ENCODE assay signal across 35 cellular contexts in the genomic region with DNA sequence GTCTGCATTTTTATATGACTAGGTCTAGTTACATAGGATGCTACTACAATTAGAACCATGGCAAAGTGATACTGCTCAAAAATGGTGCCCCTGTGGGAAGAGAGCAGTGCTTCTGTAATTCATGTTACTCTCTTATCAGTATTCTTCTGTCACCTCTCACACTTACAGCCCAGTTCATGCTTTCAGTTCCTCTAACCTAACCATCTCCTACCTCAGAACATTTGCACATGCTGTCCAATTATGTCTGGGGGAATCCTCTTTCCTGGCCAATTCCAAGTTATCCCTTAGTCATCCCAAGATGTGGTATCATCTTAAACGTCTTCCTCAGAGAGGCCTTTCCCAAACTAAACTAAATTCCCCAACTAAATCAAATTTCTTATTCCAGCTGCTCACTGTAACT.
"Had no signal": no experiment of that assay in that cellular context is flagged by ENCODE, and none has a peak within 500 bp of the region (broad histone marks: within the 10 kb centered on the region; RNA-seq: fewer than 3 reads in every experiment).

No MANE protein-coding gene starts in this region.

- H3K27me3 ChIP-seq: adrenal gland had no signal

- H3K27ac ChIP-seq: adrenal gland, PC-9, RWPE1, VCaP had no signal

- H3K4me3 ChIP-seq: adrenal gland, PC-9 had no signal

- H3K9me3 ChIP-seq: adrenal gland had no signal

- H3K4me1 ChIP-seq: adrenal gland had no signal

- DNase-seq: activated B cell treated with CpG ODN at 0.5 μM for 24 hours; activated CD4-positive, alpha-beta memory T cell treated with anti-CD3 and anti-CD28 coated beads for 36 hours; activated CD4-positive, alpha-beta T cell treated with anti-CD3 and anti-CD28 coated beads for 4 hours; activated CD4-positive, alpha-beta T cell treated with anti-CD3 and anti-CD28 coated beads, Interleukin-2, amount 50 U/mL, for 1 hour; activated CD4-positive, CD25-positive, alpha-beta regulatory T cell treated with anti-CD3 and anti-CD28 coated beads, Interleukin-2, amount 50 U/mL, for 72 hours; activated CD8-positive, alpha-beta memory T cell treated with anti-CD3 and anti-CD28 coated beads, Interleukin-2, amount 50 U/mL, for 4 hours; activated gamma-delta T cell treated with Interleukin-2 at 50 U/mL for 16 hours; activated naive CD4-positive, alpha-beta T cell treated with anti-CD3 and anti-CD28 coated beads for 36 hours; activated T-cell treated with anti-CD3 and anti-CD28 coated beads for 4 hours; activated T-cell treated with anti-CD3 and anti-CD28 coated beads, Interleukin-2, amount 50 U/mL, for 4 hours; adrenal gland; anterior cingulate cortex; caudate nucleus; cerebellar nuclear complex; MM.1S; MV-4-11; NCI-H1092; NCI-H1436 treated with DMSO at 0.1 percent for 48 hours; NCI-H1694 treated with DMSO at 0.1 percent for 48 hours; NCI-H2029; NCI-H510A; NCI-H526; NCI-H748 treated with DMSO at 0.1 percent for 48 hours; PC-9; SIG-M5; SW 1271; T-helper 1 cell; T-helper 2 cell; T-helper 9 cell had no signal

- ATAC-seq: activated naive CD4-positive, alpha-beta T cell treated with anti-CD3 and anti-CD28 coated beads, Interleukin-2, amount 50 U/mL, for 72 hours; activated T-cell treated with anti-CD3 and anti-CD28 coated beads, Interleukin-2, amount 50 U/mL, for 4 hours; Right ventricle myocardium inferior had no signal

- FAIRE-seq: bronchial epithelial cell, RCC 7860 had no signal

- H3K4me2 ChIP-seq: PC-9 had no signal

- H3K36me3 ChIP-seq: adrenal gland had no signal

- H2AFZ ChIP-seq: PC-9 had no signal
